Comparison of ENCODE assay signal across 8 cellular contexts in the genomic region with DNA sequence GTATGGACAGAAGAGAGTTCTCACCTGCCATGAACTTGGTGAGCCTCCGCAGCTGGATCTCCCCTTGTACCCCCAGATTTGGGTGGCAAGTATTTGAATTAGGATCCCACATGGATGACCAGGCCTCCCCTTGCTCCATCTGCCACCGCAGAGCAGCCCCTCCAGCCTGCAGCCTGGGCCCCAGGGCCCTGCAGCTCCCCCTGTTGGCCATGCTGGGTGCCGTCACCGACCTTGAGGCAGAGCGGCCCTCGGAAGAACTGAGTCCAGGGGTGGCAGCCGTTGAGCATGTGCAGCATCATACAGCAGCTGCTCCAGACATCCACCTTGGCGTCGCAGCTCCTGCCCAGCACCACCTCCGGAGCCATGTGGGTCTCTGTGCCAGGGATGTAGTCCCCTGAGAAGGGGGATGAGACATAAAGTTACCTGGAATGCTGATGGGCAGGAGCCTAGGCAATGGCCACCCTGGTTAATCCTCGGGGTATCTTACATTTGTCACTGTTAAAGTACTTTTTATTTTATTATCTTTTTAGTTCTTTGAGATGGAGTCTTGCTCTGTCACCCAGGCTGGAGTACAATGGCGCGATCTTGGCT. TPM values are rescaled to one million over a fixed set of nuclear protein-coding genes. Genes with fewer than 3 reads are reported as not detected.
DNase-seq lines count a peak whose midpoint lies in the region; ATAC-seq and TF ChIP-seq lines count a peak whose summit lies in the region.

No MANE protein-coding gene starts in this region.

- H3K27ac ChIP-seq in RWPE2 (ENCODE audit: poor library complexity, severe bottlenecking), result no peak overlapping the region

- POLR2A ChIA-PET in activated naive CD8-positive, alpha-beta T cell treated with anti-CD3 and anti-CD28 coated beads, Interleukin-2, amount 10 ng/mL, durations not matched to agents 7 days and 5 days (lab: Charles Lee), result interaction anchor here (1.1 to 2.2 kb wide), 3 partner anchors 23 to 52 kb away, joined by 3 to 8 read pairs (median 6); a partner anchor contains a TSS

- H3K27ac Mint-ChIP-seq in activated naive CD8-positive, alpha-beta T cell treated with anti-CD3 and anti-CD28 coated beads, Interleukin-2, amount 10 ng/mL, durations not matched to agents 7 days and 5 days, result no peak overlapping the region
- H3K27ac Mint-ChIP-seq in mesothelial cell of epicardium, result no peak overlapping the region

- H3K4me1 Mint-ChIP-seq in activated naive CD8-positive, alpha-beta T cell treated with anti-CD3 and anti-CD28 coated beads, Interleukin-2, amount 10 ng/mL, durations not matched to agents 7 days and 5 days, result peaks cover 4% of the 10 kb centered on the region
- no peaks in the 10 kb centered on the region for H3K4me1 Mint-ChIP-seq in mesothelial cell of epicardium

- H3K36me3 ChIP-seq in RWPE2 (ENCODE audit: low read depth), result peaks cover 93% of the 10 kb centered on the region

- no peaks in the 10 kb centered on the region for H3K27me3 ChIP-seq in RWPE2 (ENCODE audit: insufficient read depth, poor library complexity, severe bottlenecking)

- no peak overlapping the region for H3K4me3 ChIP-seq in RWPE2 (ENCODE audit: severe bottlenecking)

- no peaks in the 10 kb centered on the region for H3K9me3 ChIP-seq in RWPE2 (ENCODE audit: severe bottlenecking)

- peak; percentile 28; the same call in 1 of the 3 replicates for ATAC-seq in RWPE2 (ENCODE audit: low read depth)
- ATAC-seq in activated naive CD8-positive, alpha-beta T cell treated with anti-CD3 and anti-CD28 coated beads, Interleukin-2, amount 10 ng/mL, durations not matched to agents 7 days and 5 days (ENCODE audit: low read depth), result peak; percentile 76
- ATAC-seq in HG03280 (IDR thresholded peaks at IDR 0.05; ENCODE audit: unreplicated experiment), result no peak
- ATAC-seq in GM21423 (IDR thresholded peaks at IDR 0.05; ENCODE audit: unreplicated experiment), result no peak

- no peaks in the 10 kb centered on the region for H3K9me3 Mint-ChIP-seq in activated naive CD8-positive, alpha-beta T cell treated with anti-CD3 and anti-CD28 coated beads, Interleukin-2, amount 10 ng/mL, durations not matched to agents 7 days and 5 days
- H3K9me3 Mint-ChIP-seq in mesothelial cell of epicardium, result no peaks in the 10 kb centered on the region

- H3K4me3 Mint-ChIP-seq in activated naive CD8-positive, alpha-beta T cell treated with anti-CD3 and anti-CD28 coated beads, Interleukin-2, amount 10 ng/mL, durations not matched to agents 7 days and 5 days, result no peak overlapping the region
- H3K4me3 Mint-ChIP-seq in mesothelial cell of epicardium, result no peak overlapping the region

- TF ChIP-seq CTCF in GM12872 (IDR thresholded peaks at IDR 0.05; ENCODE audit: insufficient read depth, low read depth, low read length), result peak; percentile 75
- peak; percentile 53 for TF ChIP-seq CTCF in RWPE2 (IDR thresholded peaks at IDR 0.05; ENCODE audit: poor library complexity, severe bottlenecking)
- peak; percentile 57 for TF ChIP-seq CTCF in mesothelial cell of epicardium (IDR thresholded peaks at IDR 0.05; ENCODE audit: unreplicated experiment)

- no peaks in the 10 kb centered on the region for H3K4me1 ChIP-seq in RWPE2 (ENCODE audit: insufficient read depth, poor library complexity, severe bottlenecking)

- peaks cover 5% of the 10 kb centered on the region for H3K36me3 Mint-ChIP-seq in activated naive CD8-positive, alpha-beta T cell treated with anti-CD3 and anti-CD28 coated beads, Interleukin-2, amount 10 ng/mL, durations not matched to agents 7 days and 5 days
- H3K36me3 Mint-ChIP-seq in mesothelial cell of epicardium, result peaks cover 25% of the 10 kb centered on the region

- H3K27me3 Mint-ChIP-seq in activated naive CD8-positive, alpha-beta T cell treated with anti-CD3 and anti-CD28 coated beads, Interleukin-2, amount 10 ng/mL, durations not matched to agents 7 days and 5 days, result no peaks in the 10 kb centered on the region
- H3K27me3 Mint-ChIP-seq in mesothelial cell of epicardium (ENCODE audit: low read depth), result no peaks in the 10 kb centered on the region

- DNase-seq in RWPE2 (ENCODE audit: low spot score) (peak; percentile 38), mesothelial cell of epicardium (ENCODE audit: low spot score in 2 of 2, unreplicated experiment in 2 of 2) (no peak), pons (ENCODE audit: low spot score) (no peak), cortex of kidney (lab: John Stamatoyannopoulos, UW) (no peak)
- peak; percentile 75 for DNase-seq in activated naive CD8-positive, alpha-beta T cell treated with anti-CD3 and anti-CD28 coated beads, Interleukin-2, amount 10 ng/mL, durations not matched to agents 7 days and 5 days

RNA-seq across cellular contexts. Expression of a gene that starts 9.0 kb away (rescaled TPM):
- total RNA-seq in activated naive CD8-positive, alpha-beta T cell treated with anti-CD3 and anti-CD28 coated beads, Interleukin-2, amount 10 ng/mL, durations not matched to agents 7 days and 5 days, result under 1 TPM; 0.53 to 0.65 TPM
- total RNA-seq in mesothelial cell of epicardium, result not detected in 3 replicates

RNA-seq across cellular contexts. Expression of a gene that starts 45.9 kb away (rescaled TPM):
- total RNA-seq in activated naive CD8-positive, alpha-beta T cell treated with anti-CD3 and anti-CD28 coated beads, Interleukin-2, amount 10 ng/mL, durations not matched to agents 7 days and 5 days, result 10 to 100 TPM; 25.9 to 33.7 TPM
- 8.9 to 9.9 TPM (median 9.8 TPM) in 3 replicates for total RNA-seq in mesothelial cell of epicardium

RNA-seq across cellular contexts. Expression of a gene that starts 49.2 kb away (rescaled TPM):
- 100 to 1,000 TPM; 408 to 411 TPM for total RNA-seq in activated naive CD8-positive, alpha-beta T cell treated with anti-CD3 and anti-CD28 coated beads, Interleukin-2, amount 10 ng/mL, durations not matched to agents 7 days and 5 days
- total RNA-seq in mesothelial cell of epicardium, result 3.0 to 3.7 TPM (median 3.6 TPM) in 3 replicates

Comparison
In these comparisons a context has a peak if more than half of its experiments do, and no peak if none do; other contexts are left out.
1. ATAC-seq: peak in RWPE2 (single experiment) and activated naive CD8-positive, alpha-beta T cell treated with anti-CD3 and anti-CD28 coated beads, Interleukin-2, amount 10 ng/mL, durations not matched to agents 7 days and 5 days (single experiment); none in HG03280 (single experiment) and GM21423 (single experiment).
2. DNase-seq: peak in RWPE2 (single experiment) and activated naive CD8-positive, alpha-beta T cell treated with anti-CD3 and anti-CD28 coated beads, Interleukin-2, amount 10 ng/mL, durations not matched to agents 7 days and 5 days (single experiment); none in mesothelial cell of epicardium (0 of 2), pons (single experiment) and cortex of kidney (single experiment).
3. RNA of a gene that starts 49.2 kb away (total RNA-seq): 408 to 411 TPM in activated naive CD8-positive, alpha-beta T cell treated with anti-CD3 and anti-CD28 coated beads, Interleukin-2, amount 10 ng/mL, durations not matched to agents 7 days and 5 days; 3.0 to 3.7 TPM in mesothelial cell of epicardium; every median in the first group is over 10 times any median in the second.
4. Peak in every context shown above with its lines, with median percentiles within 50 percentile points of each other: CTCF ChIP-seq.